ENCODE assay signal across 9 cellular contexts in the genomic region with DNA sequence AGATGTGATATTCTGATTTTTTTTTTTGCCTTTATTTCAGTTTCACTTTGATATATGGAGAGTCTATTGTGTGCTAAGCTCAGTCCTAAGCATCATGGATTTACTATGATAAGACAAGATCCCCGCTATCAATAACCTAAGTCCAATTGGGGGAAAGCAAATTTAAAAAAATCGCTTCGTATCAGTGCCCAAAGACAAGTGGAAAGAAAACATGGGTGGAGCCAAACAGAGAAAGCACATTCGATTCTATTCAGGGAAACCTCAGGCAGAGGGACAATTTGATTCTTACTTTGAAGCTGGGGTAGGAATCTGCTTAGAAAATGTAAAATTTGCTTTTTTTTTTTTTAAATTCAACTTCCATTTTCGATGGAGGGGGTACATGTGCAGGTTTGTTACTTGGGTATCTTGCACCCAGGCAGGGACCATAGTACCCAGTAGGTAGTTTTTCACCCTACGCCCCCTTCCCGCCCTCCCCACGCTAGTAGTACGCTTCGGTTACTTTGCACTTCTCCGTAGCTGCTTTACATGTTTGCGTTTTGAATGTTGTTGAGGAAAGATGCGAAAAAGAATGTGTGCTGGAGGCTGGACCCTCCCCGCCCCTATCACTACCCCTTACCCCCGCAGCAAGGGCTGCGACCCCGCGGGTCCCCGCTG. TPM values are rescaled to one million over a fixed set of nuclear protein-coding genes. Genes with fewer than 3 reads are reported as not detected.
DNase-seq lines count a peak whose midpoint lies in the region; ATAC-seq, FAIRE-seq and TF ChIP-seq lines count a peak whose summit lies in the region.
"Had no signal": no experiment of that assay in that cellular context is flagged by ENCODE, and none has a peak within 500 bp of the region (broad histone marks: within the 10 kb centered on the region; RNA-seq: fewer than 3 reads in every experiment).

No MANE protein-coding gene starts in this region.

- CTCF ChIA-PET in activated naive CD4-positive, alpha-beta T cell treated with anti-CD3 and anti-CD28 coated beads for 36 hours (lab: Charles Lee), result no interaction called here
- CTCF ChIA-PET in HepG2 (lab: Yijun Ruan, JAX; ENCODE audit: low intra/inter-chr PET ratio, low total read pairs), result no interaction called here

- H3K4me1 ChIP-seq in HepG2 (ENCODE audit: insufficient read depth, low read length), result peaks cover 3% of the 10 kb centered on the region; the same call in 1 of the 2 replicates
- peaks cover 0 to 15% (median 5%) of the 10 kb centered on the region in 4 donors for H3K4me1 ChIP-seq in tibial nerve

- TF ChIP-seq POLR2A in HepG2 (IDR thresholded peaks at IDR 0.05; ENCODE audit: insufficient read depth in 1 of 2, low read depth in 2 of 2, low read length in 2 of 2), result no peak
- no peak for TF ChIP-seq POLR2A in tibial nerve (IDR thresholded peaks at IDR 0.05)

- POLR2A ChIA-PET in HepG2 (lab: Yijun Ruan, JAX), result no interaction called here

- TF ChIP-seq CTCF in HepG2 (CRISPR knock-in tag; IDR thresholded peaks at IDR 0.05), result no peak
- TF ChIP-seq CTCF in tibial nerve (IDR thresholded peaks at IDR 0.05), result no peak

- peaks cover 9% of the 10 kb centered on the region for H3K4me1 Mint-ChIP-seq in activated naive CD4-positive, alpha-beta T cell treated with anti-CD3 and anti-CD28 coated beads for 36 hours (ENCODE audit: low read depth)
- peaks cover 8% of the 10 kb centered on the region for H3K4me1 Mint-ChIP-seq in activated naive CD8-positive, alpha-beta T cell treated with anti-CD3 and anti-CD28 coated beads for 36 hours

- H3K27me3 ChIP-seq in HepG2 (ENCODE audit: control insufficient read depth in 1 of 2, insufficient read depth in 2 of 2, low read length in 2 of 2) (peaks cover 2 to 46% of the 10 kb centered on the region in 2 experiments), tibial nerve (peaks cover 0 to 34% of the 10 kb centered on the region in 2 donors)

- peaks cover 2% of the 10 kb centered on the region for H3K36me3 Mint-ChIP-seq in activated naive CD4-positive, alpha-beta T cell treated with anti-CD3 and anti-CD28 coated beads for 36 hours (ENCODE audit: low read depth)
- peaks cover 5% of the 10 kb centered on the region for H3K36me3 Mint-ChIP-seq in activated naive CD8-positive, alpha-beta T cell treated with anti-CD3 and anti-CD28 coated beads for 36 hours

- no peak overlapping the region for H2AFZ ChIP-seq in HepG2 (ENCODE audit: low read length)

- peak overlapping the region; percentile 73 for H3K4me3 Mint-ChIP-seq in activated naive CD4-positive, alpha-beta T cell treated with anti-CD3 and anti-CD28 coated beads for 36 hours
- peak overlapping the region; percentile 70 for H3K4me3 Mint-ChIP-seq in activated naive CD8-positive, alpha-beta T cell treated with anti-CD3 and anti-CD28 coated beads for 36 hours

- no peak for FAIRE-seq in HepG2 (lab: Jason Lieb, UNC)

- H3K9me3 ChIP-seq in HepG2 (ENCODE audit: low read length), result peaks cover 6% of the 10 kb centered on the region
- H3K9me3 ChIP-seq in tibial nerve, result peaks cover 0 to 6% (median 0%) of the 10 kb centered on the region in 4 donors

- peaks cover 3% of the 10 kb centered on the region for H3K9me3 Mint-ChIP-seq in activated naive CD4-positive, alpha-beta T cell treated with anti-CD3 and anti-CD28 coated beads for 36 hours
- peaks cover 4% of the 10 kb centered on the region for H3K9me3 Mint-ChIP-seq in activated naive CD8-positive, alpha-beta T cell treated with anti-CD3 and anti-CD28 coated beads for 36 hours

- peaks cover 21% of the 10 kb centered on the region for H3K27me3 Mint-ChIP-seq in activated naive CD4-positive, alpha-beta T cell treated with anti-CD3 and anti-CD28 coated beads for 36 hours (ENCODE audit: low read depth)
- H3K27me3 Mint-ChIP-seq in activated naive CD8-positive, alpha-beta T cell treated with anti-CD3 and anti-CD28 coated beads for 36 hours, result peaks cover 42% of the 10 kb centered on the region

- H3K79me2 ChIP-seq in HepG2 (ENCODE audit: insufficient read depth, low read length), result no peaks in the 10 kb centered on the region

- H3K4me2 ChIP-seq in HepG2 (ENCODE audit: low read depth, low read length), result peak overlapping the region; percentile 46; the same call in 1 of the 2 replicates
- H3K4me2 ChIP-seq: KMS-11 had no signal

- WGBS in HepG2 (ENCODE audit: low lambda C conversion rate), result 22% methylated on average over 19 of the region's 19 CpGs
- WGBS in tibial nerve, 2 donors, result 11 to 12% methylated on average over 19 of the region's 19 CpGs

- BruUV-seq in HepG2 (replicated peaks; lab: Mats Ljungman, UMichigan), result no TSS peak

- no peak for TF ChIP-seq RAD21 in HepG2 (CRISPR knock-in tag; IDR thresholded peaks at IDR 0.05)

- no peak for DNase-seq in activated naive CD4-positive, alpha-beta T cell treated with anti-CD3 and anti-CD28 coated beads for 36 hours
- DNase-seq in activated naive CD4-positive, alpha-beta T cell (lab: John Stamatoyannopoulos, UW), result no peak
- no peak for DNase-seq in activated naive CD8-positive, alpha-beta T cell treated with anti-CD3 and anti-CD28 coated beads for 36 hours
- DNase-seq in HepG2 (ENCODE audit: low spot score) (no peak), tibial nerve (ENCODE audit: low spot score in 2 of 2) (no peak), iPS-NIHi7 (ENCODE audit: extremely low spot score) (no peak)

- no peaks in the 10 kb centered on the region for H3K36me3 ChIP-seq in HepG2 (replicated peaks in 1 of 2; ENCODE audit: control insufficient read depth in 1 of 2, insufficient read depth in 2 of 2, low read length in 2 of 2)
- H3K36me3 ChIP-seq in tibial nerve, result no peaks in the 10 kb centered on the region

- H3K27ac ChIP-seq in HepG2 (ENCODE audit: extremely low read length, insufficient read depth, low read length), result no peak overlapping the region
- no peak overlapping the region for H3K27ac ChIP-seq in tibial nerve
- H3K27ac ChIP-seq: KMS-11 had no signal

- H4K20me1 ChIP-seq in HepG2 (ENCODE audit: insufficient read depth, low read length), result no peaks in the 10 kb centered on the region

- H3K9ac ChIP-seq in HepG2 (ENCODE audit: insufficient read depth, low read depth, low read length), result no peak overlapping the region
- H3K9ac ChIP-seq: KMS-11 had no signal

- TF ChIP-seq EP300 in HepG2 (IDR thresholded peaks at IDR 0.05; ENCODE audit: low read depth in 2 of 2, low read length in 2 of 2), result no peak
- no peak for TF ChIP-seq EP300 in HepG2 (CRISPR knock-in tag; IDR thresholded peaks at IDR 0.05; ENCODE audit: borderline replicate concordance)
- TF ChIP-seq EP300 in tibial nerve (IDR thresholded peaks at IDR 0.05), result no peak

- intact Hi-C loops in activated naive CD4-positive, alpha-beta T cell treated with anti-CD3 and anti-CD28 coated beads for 36 hours (cut with micrococcal nuclease), result loop anchor here (1.0 kb wide), 1 partner anchor 11 kb away; no protein-coding TSS in a partner anchor
- intact Hi-C loops in HepG2 (cut with micrococcal nuclease; ENCODE audit: unreplicated experiment), result no loop called here

- in situ Hi-C loops in HepG2 (cut with HindIII; ENCODE audit: extremely low pct_ligation_motif_present, low pct_unique_long_range_greater_than_20kb), result no loop called here

- ATAC-seq in HepG2, result no peak
- no peak for ATAC-seq in HG03520 (IDR thresholded peaks at IDR 0.05; ENCODE audit: unreplicated experiment)
- no peak for ATAC-seq in GM19351 (IDR thresholded peaks at IDR 0.05; ENCODE audit: unreplicated experiment)

- H3K4me3 ChIP-seq in HepG2 (replicated peaks in 1 of 3; ENCODE audit: insufficient read depth in 1 of 3, low read depth in 2 of 3, low read length in 3 of 3) (0 out of 6 replicates have a peak overlapping the region, but pooled peaks of 1 of the 3 experiments have one; percentile 5), tibial nerve (peak overlapping the region; percentile 11 to 47 (median 30))

- no peak overlapping the region for H3K27ac Mint-ChIP-seq in activated naive CD4-positive, alpha-beta T cell treated with anti-CD3 and anti-CD28 coated beads for 36 hours
- no peak overlapping the region for H3K27ac Mint-ChIP-seq in activated naive CD8-positive, alpha-beta T cell treated with anti-CD3 and anti-CD28 coated beads for 36 hours

TF ChIP-seq in HepG2, 621 proteins besides CTCF, POLR2A, EP300 and RAD21 (continues in another document):
- no peak for TF ChIP-seq PRPF4 (IDR thresholded peaks at IDR 0.05; ENCODE audit: low read depth, low read length, poor library complexity, severe bottlenecking)
- no peak for TF ChIP-seq U2AF1 (optimal IDR thresholded peaks at IDR 0.05; ENCODE audit: low read depth, low read length)
- no peak for TF ChIP-seq ZNF282 (IDR thresholded peaks at IDR 0.05; ENCODE audit: partially characterized antibody)
- no peak for TF ChIP-seq RBM39 (IDR thresholded peaks at IDR 0.05; ENCODE audit: low read depth, low read length, poor library complexity, severe bottlenecking)

RNA-seq across cellular contexts. Expression of a gene that starts 12.4 kb away (rescaled TPM):
- total RNA-seq in activated naive CD4-positive, alpha-beta T cell treated with anti-CD3 and anti-CD28 coated beads for 36 hours, result 10 to 100 TPM; 18.6 to 24.5 TPM
- 10 to 100 TPM; 15.3 to 19.7 TPM for total RNA-seq in activated naive CD8-positive, alpha-beta T cell treated with anti-CD3 and anti-CD28 coated beads for 36 hours
- total RNA-seq in HepG2 (2016; rRNA removed; fragmentation: Illumina TruSeq; extraction: Trizol) (0.15 TPM in 2 replicates), tibial nerve (10 to 100 TPM; 10.8 to 47.9 (median 23.6) TPM)
- not detected in 2 replicates for total RNA-seq in HepG2 (2016; cell fraction: cytosol; rRNA removed; fragmentation: Illumina TruSeq; extraction: Trizol; ENCODE audit: low read depth)
- 0.13 and 0.31 TPM in 2 replicates for total RNA-seq in HepG2 (2016; cell fraction: insoluble cytoplasmic fraction; rRNA removed; fragmentation: Illumina TruSeq; extraction: Trizol)
- 0.09 TPM in 1 of 2 replicates, not detected in the other for total RNA-seq in HepG2 (2016; cell fraction: membrane; rRNA removed; fragmentation: Illumina TruSeq; extraction: Trizol)
- 0.31 and 0.47 TPM in 2 replicates for total RNA-seq in HepG2 (2016; cell fraction: nucleus; rRNA removed; fragmentation: Illumina TruSeq; extraction: Trizol)
- 0.17 and 0.20 TPM in 2 replicates for polyA plus RNA-seq in HepG2 (2011; rRNA removed)
- polyA plus RNA-seq in HepG2 (2011; cell fraction: cytosol; rRNA removed), result 0.05 and 0.21 TPM in 2 replicates
- polyA plus RNA-seq in HepG2 (2011; cell fraction: nucleus; rRNA removed), result 0.37 and 0.74 TPM in 2 replicates
- polyA plus RNA-seq in HepG2 (2012), result 0.16 and 0.43 TPM in 2 replicates
- not detected in 2 replicates for polyA plus RNA-seq in HepG2 (2016; cell fraction: cytosol; fragmentation: Illumina TruSeq; extraction: Trizol; ENCODE audit: low read depth)
- polyA plus RNA-seq in HepG2 (2016; cell fraction: insoluble cytoplasmic fraction; fragmentation: Illumina TruSeq; extraction: Trizol; ENCODE audit: low read depth), result 0.12 and 0.17 TPM in 2 replicates
- polyA plus RNA-seq in HepG2 (2016; cell fraction: membrane; fragmentation: Illumina TruSeq; extraction: Trizol; ENCODE audit: low read depth), result 0.03 TPM in 1 of 2 replicates, not detected in the other
- 0.19 and 0.63 TPM in 2 replicates for polyA plus RNA-seq in HepG2 (2016; cell fraction: nucleus; fragmentation: Illumina TruSeq; extraction: Trizol; ENCODE audit: insufficient read depth, low read depth)
- polyA minus RNA-seq in HepG2 (2011; rRNA and poly(A)+ RNA removed; ENCODE audit: low replicate concordance), result 1.1 TPM in 1 of 2 replicates, not detected in the other
- polyA minus RNA-seq in HepG2 (2011; cell fraction: cytosol; rRNA and poly(A)+ RNA removed), result 0.20 and 0.88 TPM in 2 replicates
- 0.77 and 0.99 TPM in 2 replicates for polyA minus RNA-seq in HepG2 (2011; cell fraction: nucleus; rRNA and poly(A)+ RNA removed)

Comparison
In these comparisons a context has a peak if more than half of its experiments do, and no peak if none do; other contexts are left out.
1. RNA of a gene that starts 12.4 kb away (total RNA-seq): 10.8 to 47.9 TPM in tibial nerve, 18.6 to 24.5 TPM in activated naive CD4-positive, alpha-beta T cell treated with anti-CD3 and anti-CD28 coated beads for 36 hours and 15.3 to 19.7 TPM in activated naive CD8-positive, alpha-beta T cell treated with anti-CD3 and anti-CD28 coated beads for 36 hours; 0.09 to 0.47 TPM in HepG2; every median in the first group is over 4 times any median in the second.